ENCODE assay signal across 7 cellular contexts in the genomic region with DNA sequence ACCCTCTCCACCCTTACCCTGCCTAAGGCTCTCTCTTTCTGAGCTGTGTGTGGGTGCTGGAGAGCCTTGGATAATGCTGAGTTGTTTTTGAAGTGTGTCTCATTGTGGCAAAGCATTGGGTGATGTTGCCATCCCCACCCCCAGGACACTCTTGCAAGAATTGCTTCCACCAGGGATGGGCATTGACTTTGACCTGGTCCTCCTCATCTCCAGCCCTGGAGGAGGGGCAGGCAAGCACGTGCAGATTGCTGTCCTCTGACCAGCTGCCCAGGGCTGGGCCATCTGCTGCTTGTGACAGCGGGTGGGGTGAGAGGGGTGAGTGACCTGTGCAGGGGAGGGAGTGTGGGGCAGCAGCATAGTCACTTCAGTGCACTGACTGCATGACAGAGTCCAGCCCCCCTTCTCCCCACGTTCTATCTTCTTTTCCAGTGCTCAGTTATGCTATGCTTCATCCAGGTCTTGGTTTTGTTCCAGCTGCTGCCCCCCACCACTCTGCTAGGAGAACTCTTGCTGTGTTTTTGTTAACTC. TPM values are rescaled to one million over a fixed set of nuclear protein-coding genes. Genes with fewer than 3 reads are reported as not detected.
DNase-seq lines count a peak whose midpoint lies in the region; TF ChIP-seq lines count a peak whose summit lies in the region.

No MANE protein-coding gene starts in this region.

- DNase-seq in HFFc6: no peak
- peak; percentile 46 for DNase-seq in left ventricle myocardium inferior
- peak; percentile 79 for DNase-seq in spleen
- DNase-seq in AG08396 (ENCODE audit: low spot score): no peak
- no peak for DNase-seq in stimulated activated naive CD4-positive, alpha-beta T cell (lab: John Stamatoyannopoulos, UW)
- no peak for DNase-seq in NOMO-1 treated with dmso at 0.1 percent for 144 hours (lab: John Stamatoyannopoulos, UW; ENCODE audit: unreplicated experiment)

- peaks cover 16% of the 10 kb centered on the region; the same call in 1 of the 2 replicates for H4K20me1 ChIP-seq in SU-DHL-6 (ENCODE audit: low read depth, low read length)

- H3K4me3 Mint-ChIP-seq in HFFc6: peak overlapping the region; percentile 19; the same call in 1 of the 2 replicates

- H3K27me3 Mint-ChIP-seq in HFFc6 (ENCODE audit: insufficient read depth): no peaks in the 10 kb centered on the region; the same call in 1 of the 2 replicates

- intact Hi-C loops in left ventricle myocardium inferior (cut with micrococcal nuclease) (no loop called here), spleen (cut with DNase I; ENCODE audit: low total_unique reads) (loop anchor here (10.0 kb wide), 1 partner anchor 47 kb away; no protein-coding TSS in a partner anchor)

- no peak for TF ChIP-seq POLR2A in spleen (IDR thresholded peaks at IDR 0.05)

- TF ChIP-seq CTCF in HFFc6 (IDR thresholded peaks at IDR 0.05): no peak
- TF ChIP-seq CTCF in SU-DHL-6 (IDR thresholded peaks at IDR 0.05; ENCODE audit: insufficient read depth, low read length, poor library complexity, severe bottlenecking): no peak
- no peak for TF ChIP-seq CTCF in left ventricle myocardium inferior (IDR thresholded peaks at IDR 0.05; ENCODE audit: borderline replicate concordance)
- no peak for TF ChIP-seq CTCF in spleen (IDR thresholded peaks at IDR 0.05 in 8 of 11, conservative IDR thresholded peaks at IDR 0.05 in 3 of 11)

- H3K36me3 ChIP-seq in SU-DHL-6 (ENCODE audit: low read length) (peaks cover 20% of the 10 kb centered on the region), left ventricle myocardium inferior (no peaks in the 10 kb centered on the region), spleen (peaks cover 0 to 18% (median 3%) of the 10 kb centered on the region in 6 donors)

- H2AFZ ChIP-seq in SU-DHL-6 (ENCODE audit: low read depth, low read length, severe bottlenecking): no peak overlapping the region

- H3K27me3 ChIP-seq in SU-DHL-6 (ENCODE audit: low read length) (no peaks in the 10 kb centered on the region), left ventricle myocardium inferior (ENCODE audit: low read depth) (no peaks in the 10 kb centered on the region), spleen (replicated peaks in 1 of 7) (no peaks in the 10 kb centered on the region)

- no peak overlapping the region for H3K4me3 ChIP-seq in SU-DHL-6 (ENCODE audit: insufficient read depth, low read length, poor library complexity, severe bottlenecking)
- no peak overlapping the region for H3K4me3 ChIP-seq in left ventricle myocardium inferior
- peak overlapping the region in 1 of 8 donors; percentile 31 for H3K4me3 ChIP-seq in spleen

- H3K27ac Mint-ChIP-seq in HFFc6: peak overlapping the region; percentile 34; the same call in 1 of the 2 replicates

- H3K9ac ChIP-seq in SU-DHL-6 (ENCODE audit: low read length): peak overlapping the region; percentile 13; the same call in 1 of the 2 replicates

- H3K9me3 ChIP-seq in SU-DHL-6 (ENCODE audit: insufficient read depth, low read length): peaks cover 20% of the 10 kb centered on the region; the same call in 1 of the 2 replicates
- H3K9me3 ChIP-seq in left ventricle myocardium inferior (replicated peaks): peaks cover 7% of the 10 kb centered on the region
- peaks cover 0 to 23% (median 21%) of the 10 kb centered on the region in 8 donors for H3K9me3 ChIP-seq in spleen

- no peaks in the 10 kb centered on the region for H3F3A ChIP-seq in SU-DHL-6 (ENCODE audit: insufficient read depth)

- peak overlapping the region; percentile 25 for H3K4me2 ChIP-seq in SU-DHL-6 (ENCODE audit: low read depth, low read length, poor library complexity, severe bottlenecking)

- peak overlapping the region; percentile 56 for H3K27ac ChIP-seq in SU-DHL-6 (ENCODE audit: low read depth, low read length)
- H3K27ac ChIP-seq in left ventricle myocardium inferior (replicated peaks): peak overlapping the region; percentile 81
- peak overlapping the region in 7 of 8 donors; percentile 52 to 84 (median 66) for H3K27ac ChIP-seq in spleen

- 37 to 48% (median 46%) methylated on average over 3 of the region's 3 CpGs for WGBS in spleen, 5 donors

- peaks cover 17% of the 10 kb centered on the region for H3K36me3 Mint-ChIP-seq in HFFc6 (ENCODE audit: low read depth)

- H3K4me1 Mint-ChIP-seq in HFFc6 (ENCODE audit: low read depth): peaks cover 59% of the 10 kb centered on the region

- peaks cover 100% of the 10 kb centered on the region for H3K79me2 ChIP-seq in SU-DHL-6 (ENCODE audit: insufficient read depth, low read length)

- peaks cover 84% of the 10 kb centered on the region for H3K4me1 ChIP-seq in left ventricle myocardium inferior
- H3K4me1 ChIP-seq in spleen: peaks cover 68 to 100% (median 81%) of the 10 kb centered on the region in 6 donors

- peaks cover 12% of the 10 kb centered on the region for H3K9me3 Mint-ChIP-seq in HFFc6

- H3K9me2 ChIP-seq in SU-DHL-6 (replicated peaks; ENCODE audit: insufficient read depth, low read length): no peaks in the 10 kb centered on the region

RNA-seq across cellular contexts. Expression of gene SUSD6, which starts 26.2 kb away (rescaled TPM):
- 10 to 100 TPM; 15.8 to 21.8 (median 17.9) TPM for total RNA-seq in HFFc6 (2021; fragmentation: NEBNext Ultra II Directional; extraction: Animal tissue kit (Norgen Biotek cat#: 25700))
- total RNA-seq in left ventricle myocardium inferior (23.9 TPM), spleen (100 to 1,000 TPM in 3 of 7 donors, 10 to 100 TPM in 4; 76.1 to 120 (median 96.1) TPM)
- 10 to 100 TPM; 10.7 to 20.4 (median 11.3) TPM for polyA plus RNA-seq in spleen

Comparison
In these comparisons a context has a peak if more than half of its experiments do, and no peak if none do; other contexts are left out.
1. DNase-seq: peak in left ventricle myocardium inferior (single experiment) and spleen (single experiment); none in HFFc6 (single experiment), AG08396 (single experiment), stimulated activated naive CD4-positive, alpha-beta T cell (0 of 6) and NOMO-1 treated with dmso at 0.1 percent for 144 hours (single experiment).
2. Peak in every context shown above with its lines, with median percentiles within 50 percentile points of each other: H3K27ac ChIP-seq.